In the genomic region with DNA sequence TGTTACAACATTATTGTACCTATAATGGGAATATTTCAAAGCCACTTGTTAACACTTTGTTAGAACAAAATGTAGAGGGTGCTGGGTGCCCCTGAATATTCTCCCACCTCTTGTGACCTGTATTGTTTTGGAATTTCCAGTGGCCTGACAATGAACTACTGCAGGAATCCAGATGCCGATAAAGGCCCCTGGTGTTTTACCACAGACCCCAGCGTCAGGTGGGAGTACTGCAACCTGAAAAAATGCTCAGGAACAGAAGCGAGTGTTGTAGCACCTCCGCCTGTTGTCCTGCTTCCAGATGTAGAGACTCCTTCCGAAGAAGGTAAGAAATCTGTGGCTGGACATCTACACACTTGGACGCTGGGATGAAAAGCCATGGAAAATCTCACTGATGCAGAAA, we compare ENCODE assay signal across 16 cellular contexts. TPM values are rescaled to one million over a fixed set of nuclear protein-coding genes. Genes with fewer than 3 reads are reported as not detected.
A peak's percentile ranks its signal among the peaks of the same experiment; 100 is the strongest.
DNase-seq lines count a peak whose midpoint lies in the region; FAIRE-seq and TF ChIP-seq lines count a peak whose summit lies in the region.
"Had no signal": no experiment of that assay in that cellular context is flagged by ENCODE, and none has a peak within 500 bp of the region (broad histone marks: within the 10 kb centered on the region; RNA-seq: fewer than 3 reads in every experiment).

No MANE protein-coding gene starts in this region.

- no peaks in the 10 kb centered on the region for H3K9me3 ChIP-seq in BE2C
- H3K9me3 ChIP-seq: thoracic aorta had no signal

- DNase-seq in BE2C: peak; percentile 23
- peak; percentile 31 for DNase-seq in H7
- DNase-seq in RPMI7951 (ENCODE audit: low read depth): peak; percentile 13
- no peak for DNase-seq in fibroblast of pulmonary artery (ENCODE audit: low read depth)
- DNase-seq in effector CD8-positive, alpha-beta T cell (lab: John Stamatoyannopoulos, UW): no peak
- no peak for DNase-seq in D721Med (ENCODE audit: insufficient read length, low spot score)
- DNase-seq in coronary artery (ENCODE audit: low spot score): no peak
- DNase-seq in DMS79 treated with DMSO at 0.1 percent for 48 hours (lab: John Stamatoyannopoulos, UW): no peak
- DNase-seq: activated CD8-positive, alpha-beta memory T cell treated with anti-CD3 and anti-CD28 coated beads for 24 hours; activated naive CD8-positive, alpha-beta T cell treated with anti-CD3 and anti-CD28 coated beads for 36 hours; CD4-positive, alpha-beta memory T cell; effector memory CD8-positive, alpha-beta T cell; Kasumi-1; NCI-H446; retina had no signal

- FAIRE-seq in D721Med (lab: Jason Lieb, UNC): no peak

- TF ChIP-seq CTCF in BE2C (IDR thresholded peaks at IDR 0.05; ENCODE audit: low read depth, low read length) (peak; percentile 35; the same call in 1 of the 2 replicates), fibroblast of pulmonary artery (IDR thresholded peaks at IDR 0.05; ENCODE audit: low read length, missing control alignments) (peak; percentile 3), D721Med (IDR thresholded peaks at IDR 0.05; ENCODE audit: insufficient read depth, missing control alignments) (no peak), coronary artery (IDR thresholded peaks at IDR 0.05) (no peak)

- no peak overlapping the region for H3K27ac ChIP-seq in coronary artery
- H3K27ac ChIP-seq: thoracic aorta had no signal

- H3K36me3 ChIP-seq in BE2C (no peaks in the 10 kb centered on the region), H7 (replicated peaks; ENCODE audit: control insufficient read depth, insufficient read depth, low read length) (no peaks in the 10 kb centered on the region)
- H3K36me3 ChIP-seq: thoracic aorta had no signal

- H3K27me3 ChIP-seq in BE2C (no peaks in the 10 kb centered on the region), H7 (ENCODE audit: control insufficient read depth, insufficient read depth, low read length) (no peaks in the 10 kb centered on the region)

- no peaks in the 10 kb centered on the region for H3K4me1 ChIP-seq in BE2C

- H3K4me3 ChIP-seq in BE2C (ENCODE audit: low read depth, low read length) (no peak overlapping the region), H7 (ENCODE audit: insufficient read depth, low read depth, low read length) (no peak overlapping the region), fibroblast of pulmonary artery (replicated peaks; ENCODE audit: low read depth, low read length) (no peak overlapping the region), coronary artery (no peak overlapping the region)
- H3K4me3 ChIP-seq: thoracic aorta had no signal

RNA-seq across cellular contexts. Expression of a gene that starts 28.9 kb away (rescaled TPM):
- polyA plus RNA-seq in BE2C (2012; ENCODE audit: insufficient read depth, insufficient read length, low read depth): not detected
- total RNA-seq in H7 (2014; rRNA removed; shearing (Covaris generic)): not detected in 2 replicates
- not detected in 2 replicates for total RNA-seq in RPMI7951 (2014; rRNA removed; shearing (Covaris generic))
- total RNA-seq: activated naive CD8-positive, alpha-beta T cell treated with anti-CD3 and anti-CD28 coated beads for 36 hours; thoracic aorta had no signal
- polyA plus RNA-seq: CD4-positive, alpha-beta memory T cell had no signal

Comparison
In these comparisons a context has a peak if more than half of its experiments do, and no peak if none do; other contexts are left out.
1. DNase-seq: peak in BE2C (single experiment), H7 (single experiment) and RPMI7951 (single experiment); none in fibroblast of pulmonary artery (single experiment), effector CD8-positive, alpha-beta T cell (single experiment), D721Med (single experiment), coronary artery (single experiment) and DMS79 treated with DMSO at 0.1 percent for 48 hours (single experiment).
2. CTCF ChIP-seq: peak in BE2C (single experiment) and fibroblast of pulmonary artery (single experiment); none in D721Med (single experiment) and coronary artery (single experiment).